13 cellular contexts compared by ENCODE assay signal in genomic region chr15:28273468-28273867, GRCh38. TPM values are rescaled to one million over a fixed set of nuclear protein-coding genes. Genes with fewer than 3 reads are reported as not detected.
DNase-seq lines count a peak whose midpoint lies in the region; FAIRE-seq and TF ChIP-seq lines count a peak whose summit lies in the region.
"Had no signal": no experiment of that assay in that cellular context is flagged by ENCODE, and none has a peak within 500 bp of the region (broad histone marks: within the 10 kb centered on the region; RNA-seq: fewer than 3 reads in every experiment).

No MANE protein-coding gene starts in this region.

- no peaks in the 10 kb centered on the region for H3F3A ChIP-seq in neural progenitor cell (ENCODE audit: low read depth)

- H3K27ac ChIP-seq in neural progenitor cell: no peak overlapping the region
- H3K27ac ChIP-seq in tibial artery: no peak overlapping the region

- intact Hi-C loops in tibial artery (cut with DNase I; ENCODE audit: low total_unique reads): no loop called here

- TF ChIP-seq CTCF in astrocyte of the spinal cord (IDR thresholded peaks at IDR 0.05; ENCODE audit: low read depth, low read length): peak; percentile 51
- peak; percentile 6 for TF ChIP-seq CTCF in foreskin fibroblast (IDR thresholded peaks at IDR 0.05; ENCODE audit: low read depth, low read length)
- TF ChIP-seq CTCF in neural progenitor cell (IDR thresholded peaks at IDR 0.05): peak; percentile 40
- no peak for TF ChIP-seq CTCF in tibial artery (IDR thresholded peaks at IDR 0.05)

- H3K9me3 ChIP-seq in neural progenitor cell (ENCODE audit: low read depth) (no peaks in the 10 kb centered on the region), tibial artery (no peaks in the 10 kb centered on the region)

- H3K36me3 ChIP-seq in neural progenitor cell (no peaks in the 10 kb centered on the region), tibial artery (peaks cover 53 to 89% (median 63%) of the 10 kb centered on the region in 3 donors)

- H3K79me2 ChIP-seq in neural progenitor cell (ENCODE audit: low read depth): no peaks in the 10 kb centered on the region

- DNase-seq in G401 (ENCODE audit: low spot score) (peak; percentile 36), astrocyte of the spinal cord (ENCODE audit: low read depth, low spot score) (peak; percentile 46), foreskin fibroblast (peak; percentile 7 to 32), neural progenitor cell (ENCODE audit: low spot score) (peak; percentile 51), SIG-M5 (lab: John Stamatoyannopoulos, UW) (no peak), tibial artery (no peak), RCC 7860 (ENCODE audit: low spot score) (no peak)
- DNase-seq in NK-92 treated with Interleukin-12 subunit alpha and Interleukin-12 subunit beta, amount 100 ng/mL, for 24 hours (lab: John Stamatoyannopoulos, UW): no peak
- DNase-seq: activated CD4-positive, alpha-beta T cell treated with anti-CD3 and anti-CD28 coated beads, Interleukin-2, amount 10 ng/mL, durations not matched to agents 7 days and 5 days; aorta; NCI-H1417; stimulated activated CD4-positive, alpha-beta T cell treated with anti-CD3 and anti-CD28 coated beads, Interleukin-2, amount 100 ng/mL, for 48 hours had no signal

- in situ Hi-C loops in G401 (cut with HindIII; ENCODE audit: low sequenced_read_pairs) (no loop called here), astrocyte of the spinal cord (cut with HindIII; ENCODE audit: low sequenced_read_pairs) (no loop called here)

- H3K9ac ChIP-seq in neural progenitor cell: no peak overlapping the region

- peaks cover 3% of the 10 kb centered on the region for H4K20me1 ChIP-seq in neural progenitor cell (ENCODE audit: low read depth)

- H3K27ac Mint-ChIP-seq in neural progenitor cell: no peak overlapping the region
- H3K27ac Mint-ChIP-seq: activated CD4-positive, alpha-beta T cell treated with anti-CD3 and anti-CD28 coated beads, Interleukin-2, amount 10 ng/mL, durations not matched to agents 7 days and 5 days; activated T-helper 1 cell treated with anti-CD3 and anti-CD28 coated beads, Interleukin-12 subunit alpha, Interleukin-12 subunit beta, Interleukin-2, Interleukin-4 antibody, amounts not matched to agents 30 ng/mL and 10 ng/mL and 1 ng/mL, durations not matched to agents 14 hours and 24 hours and 36 hours had no signal

- no peak overlapping the region for H2AFZ ChIP-seq in neural progenitor cell (replicated peaks)

- no peak for FAIRE-seq in RCC 7860 (lab: Jason Lieb, UNC)

- no peak overlapping the region for H3K4me3 ChIP-seq in astrocyte of the spinal cord (ENCODE audit: low read depth, low read length)
- no peak overlapping the region for H3K4me3 ChIP-seq in foreskin fibroblast (ENCODE audit: low read depth in 1 of 2, low read length in 2 of 2)
- H3K4me3 ChIP-seq in neural progenitor cell: no peak overlapping the region
- no peak overlapping the region for H3K4me3 ChIP-seq in tibial artery

- no peak overlapping the region for H3K4me3 Mint-ChIP-seq in neural progenitor cell
- H3K4me3 Mint-ChIP-seq: activated CD4-positive, alpha-beta T cell treated with anti-CD3 and anti-CD28 coated beads, Interleukin-2, amount 10 ng/mL, durations not matched to agents 7 days and 5 days; activated T-helper 1 cell treated with anti-CD3 and anti-CD28 coated beads, Interleukin-12 subunit alpha, Interleukin-12 subunit beta, Interleukin-2, Interleukin-4 antibody, amounts not matched to agents 30 ng/mL and 10 ng/mL and 1 ng/mL, durations not matched to agents 14 hours and 24 hours and 36 hours had no signal

- H3K36me3 Mint-ChIP-seq in neural progenitor cell: peaks cover 30% of the 10 kb centered on the region

- no peak overlapping the region for H3K4me2 ChIP-seq in neural progenitor cell

- H3K4me1 Mint-ChIP-seq in neural progenitor cell: peaks cover 14% of the 10 kb centered on the region
- H3K4me1 Mint-ChIP-seq: activated CD4-positive, alpha-beta T cell treated with anti-CD3 and anti-CD28 coated beads, Interleukin-2, amount 10 ng/mL, durations not matched to agents 7 days and 5 days had no signal

- H3K27me3 ChIP-seq in neural progenitor cell: no peaks in the 10 kb centered on the region
- no peaks in the 10 kb centered on the region for H3K27me3 ChIP-seq in tibial artery

- H3K27me3 Mint-ChIP-seq in neural progenitor cell (ENCODE audit: insufficient read depth, low read depth): no peaks in the 10 kb centered on the region
- H3K27me3 Mint-ChIP-seq: activated CD4-positive, alpha-beta T cell treated with anti-CD3 and anti-CD28 coated beads, Interleukin-2, amount 10 ng/mL, durations not matched to agents 7 days and 5 days had no signal

- H3K4me1 ChIP-seq in neural progenitor cell (no peaks in the 10 kb centered on the region), tibial artery (no peaks in the 10 kb centered on the region)

- no peaks in the 10 kb centered on the region for H3K9me3 Mint-ChIP-seq in neural progenitor cell
- H3K9me3 Mint-ChIP-seq: activated CD4-positive, alpha-beta T cell treated with anti-CD3 and anti-CD28 coated beads, Interleukin-2, amount 10 ng/mL, durations not matched to agents 7 days and 5 days; activated T-helper 1 cell treated with anti-CD3 and anti-CD28 coated beads, Interleukin-12 subunit alpha, Interleukin-12 subunit beta, Interleukin-2, Interleukin-4 antibody, amounts not matched to agents 30 ng/mL and 10 ng/mL and 1 ng/mL, durations not matched to agents 14 hours and 24 hours and 36 hours had no signal

RNA-seq across cellular contexts. Expression of gene HERC2, which starts 48.5 kb away (rescaled TPM):
- 30.2 and 62.2 TPM in 2 replicates for total RNA-seq in G401 (2014; rRNA removed; shearing (Covaris generic))
- 15.3 and 28.1 TPM in 2 replicates for total RNA-seq in neural progenitor cell (ENCODE audit: low replicate concordance)

Comparison
In these comparisons a context has a peak if more than half of its experiments do, and no peak if none do; other contexts are left out.
1. DNase-seq: peak in G401 (single experiment), astrocyte of the spinal cord (single experiment), foreskin fibroblast (2 of 2) and neural progenitor cell (single experiment); none in SIG-M5 (single experiment), tibial artery (0 of 2), NK-92 treated with Interleukin-12 subunit alpha and Interleukin-12 subunit beta, amount 100 ng/mL, for 24 hours (single experiment) and RCC 7860 (single experiment).
2. CTCF ChIP-seq: peak in astrocyte of the spinal cord (single experiment), foreskin fibroblast (single experiment) and neural progenitor cell (single experiment); none in tibial artery (0 of 2).